Comparison of ENCODE assay signal across 25 cellular contexts in the genomic region with DNA sequence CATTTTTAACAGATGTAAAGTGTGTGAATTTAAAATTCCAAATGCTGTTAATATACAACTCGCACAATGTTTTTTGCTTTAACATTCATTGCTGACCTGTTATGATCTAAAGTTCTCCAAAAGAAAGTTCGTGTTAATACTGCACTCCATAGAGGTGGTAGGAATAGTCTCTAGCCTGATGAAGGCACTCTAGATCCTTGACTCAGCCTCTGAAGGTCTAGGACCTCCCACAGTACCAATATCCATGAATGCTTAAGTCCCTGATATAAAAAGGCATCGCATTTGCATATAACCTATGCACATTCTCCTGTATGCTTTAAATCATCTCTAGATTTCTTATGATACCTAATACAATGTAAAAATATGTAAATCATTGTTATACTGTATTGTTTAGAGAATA.
DNase-seq lines count a peak whose midpoint lies in the region; ATAC-seq, FAIRE-seq and TF ChIP-seq lines count a peak whose summit lies in the region.
"Had no signal": no experiment of that assay in that cellular context is flagged by ENCODE, and none has a peak within 500 bp of the region (broad histone marks: within the 10 kb centered on the region; RNA-seq: fewer than 3 reads in every experiment).

No MANE protein-coding gene starts in this region.

- DNase-seq in choroid plexus epithelial cell (ENCODE audit: low read depth), result peak; percentile 16
- DNase-seq in nephron progenitor cell, result no peak
- DNase-seq in GM12891 (ENCODE audit: insufficient read length, low spot score), result no peak
- no peak for DNase-seq in frontal cortex (ENCODE audit: low spot score in 2 of 2)
- no peak for DNase-seq in NCI-H345 treated with DMSO at 0.1 percent for 48 hours (lab: John Stamatoyannopoulos, UW; ENCODE audit: unreplicated experiment)
- DNase-seq: activated CD4-positive, alpha-beta T cell treated with anti-CD3 and anti-CD28 coated beads for 4 hours; activated gamma-delta T cell treated with Interleukin-2 at 50 U/mL for 16 hours; activated T-cell treated with anti-CD3 and anti-CD28 coated beads, Interleukin-2, amount 50 U/mL, for 4 hours; CD8-positive, alpha-beta memory T cell; cerebellar nuclear complex; heart left ventricle; NCI-H1092 treated with DMSO at 0.1 percent for 48 hours; NCI-H1930; NCI-H748 treated with DMSO at 0.1 percent for 48 hours; stimulated activated naive CD4-positive, alpha-beta T cell treated with Interleukin-2 at 50 U/mL for 16 hours; T-helper 17 cell had no signal

- H3K27me3 ChIP-seq in OCI-LY1 (ENCODE audit: insufficient read depth, low read length), result no peaks in the 10 kb centered on the region
- H3K27me3 ChIP-seq: heart left ventricle had no signal

- peaks cover 13% of the 10 kb centered on the region; the same call in 1 of the 2 replicates for H3F3A ChIP-seq in OCI-LY1 (ENCODE audit: insufficient read depth, low read length)

- H3K9me2 ChIP-seq in OCI-LY1 (ENCODE audit: low read depth, low read length), result no peaks in the 10 kb centered on the region

- H3K79me2 ChIP-seq in OCI-LY1 (ENCODE audit: insufficient read depth, low read length), result no peaks in the 10 kb centered on the region

- peaks cover 5% of the 10 kb centered on the region for H3K36me3 Mint-ChIP-seq in nephron progenitor cell (ENCODE audit: low read depth)
- H3K36me3 Mint-ChIP-seq: CD8-positive, alpha-beta memory T cell had no signal

- TF ChIP-seq POLR2A in GM12891 (IDR thresholded peaks at IDR 0.05; ENCODE audit: low read depth, low read length), result no peak

- H3K4me1 Mint-ChIP-seq in nephron progenitor cell, result peaks cover 39% of the 10 kb centered on the region
- H3K4me1 Mint-ChIP-seq: B cell, IgD-negative memory B cell, T-helper 17 cell had no signal

- peak overlapping the region; percentile 31; the same call in 1 of the 2 replicates for H3K9ac ChIP-seq in OCI-LY1 (ENCODE audit: low read length)

- peak; percentile 29; the same call in 1 of the 2 replicates for TF ChIP-seq CTCF in OCI-LY1 (IDR thresholded peaks at IDR 0.05; ENCODE audit: low read length)
- no peak for TF ChIP-seq CTCF in choroid plexus epithelial cell (conservative IDR thresholded peaks at IDR 0.05; ENCODE audit: low read depth, low read length)
- TF ChIP-seq CTCF in nephron progenitor cell (IDR thresholded peaks at IDR 0.05), result no peak

- H3K27me3 Mint-ChIP-seq in nephron progenitor cell (ENCODE audit: low read depth, poor library complexity), result peaks cover 2% of the 10 kb centered on the region
- H3K27me3 Mint-ChIP-seq: CD8-positive, alpha-beta memory T cell had no signal

- peaks cover 82% of the 10 kb centered on the region for H3K4me1 ChIP-seq in OCI-LY1 (ENCODE audit: insufficient read depth, low read length, severe bottlenecking)

- H3K27ac ChIP-seq in OCI-LY1 (ENCODE audit: low read depth, low read length, poor library complexity, severe bottlenecking), result peak overlapping the region; percentile 97
- H3K27ac ChIP-seq: heart left ventricle, thoracic aorta had no signal

- H3K36me3 ChIP-seq in OCI-LY1 (ENCODE audit: insufficient read depth, low read length), result no peaks in the 10 kb centered on the region
- H3K36me3 ChIP-seq: heart left ventricle, thoracic aorta had no signal

- H3K4me3 ChIP-seq in OCI-LY1 (ENCODE audit: low read depth, low read length, poor library complexity, severe bottlenecking), result no peak overlapping the region
- no peak overlapping the region for H3K4me3 ChIP-seq in choroid plexus epithelial cell (ENCODE audit: low read depth, low read length)
- H3K4me3 ChIP-seq: heart left ventricle, lung, thoracic aorta had no signal

- H4K20me1 ChIP-seq in OCI-LY1 (ENCODE audit: insufficient read depth, low read length), result no peaks in the 10 kb centered on the region

- H3K4me2 ChIP-seq in OCI-LY1 (ENCODE audit: low read length), result peak overlapping the region; percentile 42

- no peaks in the 10 kb centered on the region for H3K9me3 ChIP-seq in OCI-LY1 (ENCODE audit: low read length)
- H3K9me3 ChIP-seq: heart left ventricle, thoracic aorta had no signal

- no peak overlapping the region for H3K4me3 Mint-ChIP-seq in nephron progenitor cell
- H3K4me3 Mint-ChIP-seq: activated T-cell treated with anti-CD3 and anti-CD28 coated beads, Interleukin-2, amount 50 U/mL, for 4 hours; B cell; IgD-negative memory B cell; T-helper 17 cell had no signal

- peaks cover 7% of the 10 kb centered on the region for H3K9me3 Mint-ChIP-seq in nephron progenitor cell
- H3K9me3 Mint-ChIP-seq: activated T-cell treated with anti-CD3 and anti-CD28 coated beads, Interleukin-2, amount 50 U/mL, for 4 hours; CD8-positive, alpha-beta memory T cell had no signal

- peak; percentile 27 for FAIRE-seq in G401.6 (lab: Jason Lieb, UNC)
- FAIRE-seq in GM12891 (lab: Jason Lieb, UNC), result no peak
- FAIRE-seq in frontal cortex (lab: Jason Lieb, UNC), result no peak
- FAIRE-seq: endothelial cell of umbilical vein had no signal

- peak overlapping the region; percentile 79 for H3K27ac Mint-ChIP-seq in nephron progenitor cell
- H3K27ac Mint-ChIP-seq: B cell; CD8-positive, alpha-beta memory T cell; IgD-negative memory B cell; T-helper 17 cell had no signal

- no peak for ATAC-seq in HG03442 (IDR thresholded peaks at IDR 0.05; ENCODE audit: unreplicated experiment)
- ATAC-seq: activated T-cell treated with anti-CD3 and anti-CD28 coated beads, Interleukin-2, amount 50 U/mL, for 4 hours; SK-N-SH treated with all-trans-retinoic acid at 6 μM for 48 hours; T-helper 17 cell had no signal

- H2AFZ ChIP-seq in OCI-LY1 (ENCODE audit: low read length), result 0 out of 2 replicates have a peak overlapping the region, but pooled peaks have one; percentile 30

TF ChIP-seq in GM12891, 5 proteins besides CTCF, POLR2A, EP300 and RAD21:
- no peak for TF ChIP-seq PAX5 (IDR thresholded peaks at IDR 0.05; ENCODE audit: insufficient read depth, low read length, severe bottlenecking)
- no peak for TF ChIP-seq TAF1 (IDR thresholded peaks at IDR 0.05; ENCODE audit: low read depth, low read length)
- no peak for TF ChIP-seq SPI1 (IDR thresholded peaks at IDR 0.05; ENCODE audit: low read depth, low read length)
- no peak for TF ChIP-seq POLR2AphosphoS5 (IDR thresholded peaks at IDR 0.05; ENCODE audit: low read depth, low read length)
- TF ChIP-seq POU2F2 (IDR thresholded peaks at IDR 0.05; ENCODE audit: low read depth, low read length), result no peak
